ENCODE assay signal across 8 cellular contexts in the genomic region with DNA sequence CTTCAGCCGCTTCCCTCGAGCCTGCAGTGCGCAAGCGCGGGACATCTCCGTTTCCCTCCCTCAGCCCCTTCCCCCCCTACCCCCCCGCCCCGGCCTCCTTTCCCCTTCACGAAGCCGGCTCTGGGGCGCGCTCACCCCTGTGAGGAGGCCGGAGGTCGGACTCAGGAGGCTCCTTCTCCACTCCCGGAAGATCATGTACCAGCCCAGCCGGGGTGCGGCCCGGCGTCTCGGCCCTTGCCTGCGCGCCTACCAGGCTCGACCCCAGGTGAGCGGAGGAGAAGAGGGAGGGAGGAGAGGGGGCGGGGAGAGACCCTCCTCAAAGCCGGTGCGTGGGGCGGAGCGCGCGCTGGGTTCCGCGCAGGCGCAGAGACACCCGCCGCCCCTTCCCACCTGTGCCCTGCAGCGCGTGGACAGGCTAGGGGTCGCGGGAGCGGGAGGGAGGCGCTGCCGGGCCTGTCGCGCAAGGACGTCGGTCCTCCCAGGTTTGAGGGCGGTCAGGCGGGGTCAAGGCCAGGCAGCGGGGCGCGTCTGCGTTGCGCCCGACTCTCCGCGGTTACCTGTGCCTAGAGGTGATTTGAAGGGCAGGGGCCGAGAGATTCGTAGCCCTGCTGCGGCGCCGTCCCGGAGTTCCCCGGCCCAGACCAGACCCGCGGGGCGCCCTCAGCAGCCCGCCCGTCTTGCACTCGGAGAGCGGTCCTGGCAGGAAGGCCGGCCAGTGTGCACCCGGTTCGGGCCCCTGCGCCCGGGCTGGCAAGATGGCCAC. TPM values are rescaled to one million over a fixed set of nuclear protein-coding genes. Genes with fewer than 3 reads are reported as not detected.
DNase-seq lines count a peak whose midpoint lies in the region; ATAC-seq and TF ChIP-seq lines count a peak whose summit lies in the region.

Gene C6orf136, plus strand, starts transcription at position 95 of the 763 bp plus-strand sequence. Its CDS starts 99 bp downstream, at position 194.

- peaks cover 15% of the 10 kb centered on the region for H3K4me1 ChIP-seq in DOHH2 (ENCODE audit: control insufficient read depth, low read length)
- peaks cover 4% of the 10 kb centered on the region for H3K4me1 ChIP-seq in RWPE2 (ENCODE audit: insufficient read depth, poor library complexity, severe bottlenecking)
- peaks cover 11 to 30% (median 26%) of the 10 kb centered on the region in 4 donors for H3K4me1 ChIP-seq in stomach

- 0 to 2% (median 0%) methylated on average over 10 to 76 of the region's 76 CpGs for WGBS in stomach, 5 donors

- no peak for TF ChIP-seq POLR2A in stomach (IDR thresholded peaks at IDR 0.05)

- H3K4me3 Mint-ChIP-seq in nephron progenitor cell, result peak within 1 kb of the TSS; percentile 89

- no peaks in the 10 kb centered on the region for H3K9me3 Mint-ChIP-seq in nephron progenitor cell

- no peak for TF ChIP-seq EP300 in stomach (IDR thresholded peaks at IDR 0.05)

- peak within 1 kb of the TSS; percentile 70 for H3K4me2 ChIP-seq in DOHH2 (ENCODE audit: low read length)

- H4K20me1 ChIP-seq in DOHH2 (ENCODE audit: control insufficient read depth, insufficient read depth, low read depth, low read length), result no peaks in the 10 kb centered on the region

- TF ChIP-seq CTCF in DOHH2 (IDR thresholded peaks at IDR 0.05; ENCODE audit: low read depth, low read length, poor library complexity, severe bottlenecking) (no peak), RWPE2 (IDR thresholded peaks at IDR 0.05; ENCODE audit: poor library complexity, severe bottlenecking) (no peak), fibroblast of the aortic adventitia (IDR thresholded peaks at IDR 0.05; ENCODE audit: insufficient read depth, low read length) (no peak), nephron progenitor cell (IDR thresholded peaks at IDR 0.05) (no peak), stomach (IDR thresholded peaks at IDR 0.05) (no peak)

- H3K9me3 ChIP-seq in DOHH2 (ENCODE audit: control insufficient read depth, insufficient read depth, low read length) (no peaks in the 10 kb centered on the region), RWPE2 (ENCODE audit: severe bottlenecking) (no peaks in the 10 kb centered on the region), stomach (no peaks in the 10 kb centered on the region)

- H3K27me3 ChIP-seq in DOHH2 (ENCODE audit: control insufficient read depth, low read length), result no peaks in the 10 kb centered on the region
- no peaks in the 10 kb centered on the region for H3K27me3 ChIP-seq in RWPE2 (ENCODE audit: insufficient read depth, poor library complexity, severe bottlenecking)
- no peaks in the 10 kb centered on the region for H3K27me3 ChIP-seq in stomach

- H3F3A ChIP-seq in DOHH2 (ENCODE audit: control insufficient read depth, insufficient read depth), result no peaks in the 10 kb centered on the region

- ATAC-seq in RWPE2 (ENCODE audit: low read depth), result peak; percentile 76

- H3K27ac Mint-ChIP-seq in nephron progenitor cell, result peak within 1 kb of the TSS; percentile 88

- peak within 1 kb of the TSS; percentile 74 for H3K27ac ChIP-seq in DOHH2 (ENCODE audit: low read depth, low read length)
- H3K27ac ChIP-seq in RWPE2 (ENCODE audit: poor library complexity, severe bottlenecking), result peak within 1 kb of the TSS; percentile 72
- peak within 1 kb of the TSS; percentile 92 to 98 (median 97) for H3K27ac ChIP-seq in stomach

- H3K4me1 Mint-ChIP-seq in nephron progenitor cell, result peaks cover 28% of the 10 kb centered on the region

- H3K36me3 ChIP-seq in DOHH2 (ENCODE audit: control insufficient read depth, low read length) (peaks cover 36% of the 10 kb centered on the region), RWPE2 (ENCODE audit: low read depth) (peaks cover 33% of the 10 kb centered on the region), stomach (peaks cover 11 to 63% (median 60%) of the 10 kb centered on the region in 4 donors)

- no peaks in the 10 kb centered on the region for H3K27me3 Mint-ChIP-seq in nephron progenitor cell (ENCODE audit: low read depth, poor library complexity)

- peaks cover 37% of the 10 kb centered on the region for H3K79me2 ChIP-seq in DOHH2 (ENCODE audit: control insufficient read depth, low read length)

- H3K9me2 ChIP-seq in DOHH2 (replicated peaks; ENCODE audit: control insufficient read depth, low read length), result no peaks in the 10 kb centered on the region

- DNase-seq in H4 (ENCODE audit: low spot score), result peak; percentile 91
- peak; percentile 93 for DNase-seq in LoVo (ENCODE audit: low spot score)
- DNase-seq in RWPE2 (ENCODE audit: low spot score), result peak; percentile 92
- peak; percentile 90 for DNase-seq in activated effector memory CD4-positive, alpha-beta T cell treated with Interleukin-2 at 50 U/mL for 16 hours
- peak; percentile 92 for DNase-seq in fibroblast of the aortic adventitia (ENCODE audit: low read depth)
- peak; percentile 81 for DNase-seq in nephron progenitor cell
- DNase-seq in stomach, result peak; percentile 80

- H3K4me3 ChIP-seq in DOHH2 (ENCODE audit: low read length) (peak within 1 kb of the TSS; percentile 91), RWPE2 (ENCODE audit: severe bottlenecking) (peak within 1 kb of the TSS; percentile 94), fibroblast of the aortic adventitia (ENCODE audit: low read depth, low read length) (peak within 1 kb of the TSS; percentile 91), stomach (peak within 1 kb of the TSS; percentile 71 to 96 (median 92))

- H3K36me3 Mint-ChIP-seq in nephron progenitor cell (ENCODE audit: low read depth), result peaks cover 42% of the 10 kb centered on the region

- intact Hi-C loops in stomach (cut with DNase I; ENCODE audit: low total_unique reads), result no loop called here

RNA-seq across cellular contexts. Expression of gene C6orf136, which starts in this region (rescaled TPM):
- total RNA-seq in H4 (2014; rRNA removed; shearing (Covaris generic)), result 2.9 and 6.0 TPM in 2 replicates
- total RNA-seq in fibroblast of the aortic adventitia (ENCODE audit: low replicate concordance) (1.1 and 5.2 TPM in 2 replicates), stomach (100 to 1,000 TPM in 1 of 5 donors, 10 to 100 TPM in 3, 1 to 10 TPM in 1; 7.3 to 126 (median 12.8) TPM)
- 10 to 100 TPM; 21.2 to 29.3 (median 25.7) TPM for polyA plus RNA-seq in stomach

Comparison
In these comparisons a context has a peak if more than half of its experiments do, and no peak if none do; other contexts are left out.
1. Peak in every context shown above with its lines: DNase-seq, ATAC-seq, H3K4me3 ChIP-seq and H3K27ac ChIP-seq.